In genomic region chr5:175695161-175696126, GRCh38 we compare ENCODE assay signal across 11 cellular contexts. TPM values are rescaled to one million over a fixed set of nuclear protein-coding genes. Genes with fewer than 3 reads are reported as not detected.
DNase-seq lines count a peak whose midpoint lies in the region; ATAC-seq, FAIRE-seq and TF ChIP-seq lines count a peak whose summit lies in the region.
"Had no signal": no experiment of that assay in that cellular context is flagged by ENCODE, and none has a peak within 500 bp of the region (broad histone marks: within the 10 kb centered on the region; RNA-seq: fewer than 3 reads in every experiment).

No MANE protein-coding gene starts in this region.

- H3K27me3 Mint-ChIP-seq in activated naive CD4-positive, alpha-beta T cell treated with anti-CD3 and anti-CD28 coated beads, Interleukin-2, amount 10 ng/mL, durations not matched to agents 7 days and 5 days = no peaks in the 10 kb centered on the region

- peak overlapping the region; percentile 86 for H3K27ac Mint-ChIP-seq in activated naive CD4-positive, alpha-beta T cell treated with anti-CD3 and anti-CD28 coated beads, Interleukin-2, amount 10 ng/mL, durations not matched to agents 7 days and 5 days

- no peaks in the 10 kb centered on the region for H3K9me3 ChIP-seq in K562 (replicated peaks; ENCODE audit: control insufficient read depth, insufficient read depth, low read depth, low read length)
- H3K9me3 ChIP-seq in mucosa of rectum (ENCODE audit: control insufficient read depth in 2 of 2, low read length in 2 of 2) = no peaks in the 10 kb centered on the region
- H3K9me3 ChIP-seq in aorta (ENCODE audit: control insufficient read depth, low read length) = no peaks in the 10 kb centered on the region
- H3K9me3 ChIP-seq: esophagus squamous epithelium had no signal

- H3K36me3 ChIP-seq in K562 (ENCODE audit: control insufficient read depth, insufficient read depth, low read length) (no peaks in the 10 kb centered on the region), mucosa of rectum (ENCODE audit: control insufficient read depth in 2 of 2, insufficient read depth in 2 of 2, low read length in 2 of 2) (no peaks in the 10 kb centered on the region), aorta (ENCODE audit: control insufficient read depth in 1 of 2, insufficient read depth in 2 of 2, low read length in 1 of 2) (no peaks in the 10 kb centered on the region)
- H3K36me3 ChIP-seq: esophagus squamous epithelium had no signal

- no peaks in the 10 kb centered on the region for H4K20me1 ChIP-seq in K562 (replicated peaks; ENCODE audit: control insufficient read depth, insufficient read depth, low read length)

- intact Hi-C loops in K562 (cut with micrococcal nuclease) = loop anchor here (1.0 kb wide), 1 partner anchor 161 kb away; no protein-coding TSS in a partner anchor
- intact Hi-C loops in aorta (cut with DNase I) = no loop called here

- no peak overlapping the region for H2AFZ ChIP-seq in K562 (ENCODE audit: low read depth, low read length)

- H3K4me2 ChIP-seq in K562 (ENCODE audit: insufficient read depth, low read length) = no peak overlapping the region

- in situ Hi-C loops in K562 (cut with MboI) = loop anchor here (5.0 kb wide), 1 partner anchor 158 kb away; no protein-coding TSS in a partner anchor

- H3K4me1 ChIP-seq in K562 (replicated peaks in 1 of 2; ENCODE audit: control insufficient read depth in 2 of 2, insufficient read depth in 2 of 2, low read length in 2 of 2) = peaks cover 5 to 9% of the 10 kb centered on the region in 2 experiments; a peak in 3 of 5 replicates
- peaks cover 0 to 5% of the 10 kb centered on the region in 2 donors for H3K4me1 ChIP-seq in mucosa of rectum (ENCODE audit: control insufficient read depth in 2 of 2, insufficient read depth in 2 of 2, low read length in 2 of 2)
- no peaks in the 10 kb centered on the region for H3K4me1 ChIP-seq in aorta (ENCODE audit: control insufficient read depth in 1 of 2, insufficient read depth in 2 of 2, low read length in 2 of 2)

- ATAC-seq in K562 = no peak
- ATAC-seq in aorta (ENCODE audit: low FRiP score) = no peak

- no peak for TF ChIP-seq RAD21 in K562 (CRISPR knock-in tag; conservative IDR thresholded peaks at IDR 0.05 in 1 of 2, IDR thresholded peaks at IDR 0.05 in 1 of 2)

- H3K9ac ChIP-seq in K562 (ENCODE audit: insufficient read depth in 1 of 2, low read depth in 2 of 2, low read length in 2 of 2) (no peak overlapping the region), mucosa of rectum (ENCODE audit: low read depth in 1 of 2, low read length in 2 of 2) (no peak overlapping the region)

- H3K4me3 ChIP-seq in K562 (no peak overlapping the region), mucosa of rectum (ENCODE audit: low read length in 2 of 2) (no peak overlapping the region), aorta (ENCODE audit: low read length in 2 of 2) (no peak overlapping the region)
- H3K4me3 ChIP-seq: esophagus squamous epithelium had no signal

- peaks cover 3% of the 10 kb centered on the region for H3K9me1 ChIP-seq in K562 (ENCODE audit: control insufficient read depth, insufficient read depth, low read length)

- no peaks in the 10 kb centered on the region for H3K79me2 ChIP-seq in K562 (ENCODE audit: control insufficient read depth, insufficient read depth, low read length)

- no peak for TF ChIP-seq POLR2A in K562 (conservative IDR thresholded peaks at IDR 0.05)

- H3K27ac ChIP-seq in K562 (ENCODE audit: extremely low read depth, low read depth, low read length) (no peak overlapping the region), mucosa of rectum (ENCODE audit: low read depth in 2 of 2, low read length in 2 of 2) (peak overlapping the region; percentile 4 to 7), aorta (ENCODE audit: low read depth in 1 of 2, low read length in 2 of 2) (no peak overlapping the region)

- no peak for TF ChIP-seq CTCF in K562 (IDR thresholded peaks at IDR 0.05 in 2 of 3, conservative IDR thresholded peaks at IDR 0.05 in 1 of 3; ENCODE audit: insufficient read depth in 2 of 3, low read depth in 1 of 3, low read length in 3 of 3)

- peak; percentile 19 for DNase-seq in activated naive CD4-positive, alpha-beta T cell treated with anti-CD3 and anti-CD28 coated beads, Interleukin-2, amount 10 ng/mL, durations not matched to agents 7 days and 5 days
- no peak for DNase-seq in activated naive CD4-positive, alpha-beta T cell (lab: John Stamatoyannopoulos, UW)
- DNase-seq in K562 (ENCODE audit: extremely low read depth in 1 of 4, low spot score in 3 of 4) (no peak), aorta (peak; percentile 30 to 66), NCI-H446 (lab: John Stamatoyannopoulos, UW) (no peak), NCI-H748 treated with DMSO at 0.1 percent for 48 hours (lab: John Stamatoyannopoulos, UW) (no peak), islet precursor cell (no peak)
- DNase-seq: activated gamma-delta T cell, esophagus squamous epithelium, SHP77 treated with DMSO at 0.1 percent for 48 hours had no signal

- H3K4me3 Mint-ChIP-seq in activated naive CD4-positive, alpha-beta T cell treated with anti-CD3 and anti-CD28 coated beads, Interleukin-2, amount 10 ng/mL, durations not matched to agents 7 days and 5 days = no peak overlapping the region

- BruUV-seq in K562 (replicated peaks; lab: Mats Ljungman, UMichigan) = no TSS peak

- POLR2A ChIA-PET in K562 (lab: Yijun Ruan, JAX) = no interaction called here

- CTCF ChIA-PET in activated naive CD4-positive, alpha-beta T cell treated with anti-CD3 and anti-CD28 coated beads, Interleukin-2, amount 10 ng/mL, durations not matched to agents 7 days and 5 days (lab: Charles Lee) = interaction anchor here (0.8 to 3.7 kb wide), 10 partner anchors 9 to 165 kb away, joined by 3 to 70 read pairs (median 6); no protein-coding TSS in a partner anchor
- CTCF ChIA-PET in K562 (lab: Yijun Ruan, JAX; ENCODE audit: low intra/inter-chr PET ratio) = no interaction called here

- no peak for TF ChIP-seq EP300 in K562 (IDR thresholded peaks at IDR 0.05; ENCODE audit: low read length)

- no peaks in the 10 kb centered on the region for H3K9me3 Mint-ChIP-seq in activated naive CD4-positive, alpha-beta T cell treated with anti-CD3 and anti-CD28 coated beads, Interleukin-2, amount 10 ng/mL, durations not matched to agents 7 days and 5 days

- FAIRE-seq in K562 (lab: Jason Lieb, UNC) = no peak

- H3K27me3 ChIP-seq in K562 (ENCODE audit: control insufficient read depth in 2 of 2, insufficient read depth in 2 of 2, low read length in 2 of 2) (peaks cover 18 to 52% of the 10 kb centered on the region in 2 experiments; a peak in 4 of 5 replicates), mucosa of rectum (ENCODE audit: control insufficient read depth in 2 of 2, insufficient read depth in 2 of 2, low read length in 2 of 2) (no peaks in the 10 kb centered on the region), aorta (ENCODE audit: control insufficient read depth in 1 of 2, insufficient read depth in 2 of 2, low read length in 1 of 2) (no peaks in the 10 kb centered on the region)

- peaks cover 42% of the 10 kb centered on the region for H3K36me3 Mint-ChIP-seq in activated naive CD4-positive, alpha-beta T cell treated with anti-CD3 and anti-CD28 coated beads, Interleukin-2, amount 10 ng/mL, durations not matched to agents 7 days and 5 days

- H3K4me1 Mint-ChIP-seq in activated naive CD4-positive, alpha-beta T cell treated with anti-CD3 and anti-CD28 coated beads, Interleukin-2, amount 10 ng/mL, durations not matched to agents 7 days and 5 days = peaks cover 37% of the 10 kb centered on the region

- 21% methylated on average over 19 of the region's 19 CpGs for WGBS in K562 (ENCODE audit: insufficient coverage, low coverage, missing lambda C conversion rate)
- WGBS in aorta, 2 donors = 86 to 87% methylated on average over 19 of the region's 19 CpGs

TF ChIP-seq in K562, 482 proteins besides CTCF, POLR2A, EP300 and RAD21:
- no peak for TF ChIP-seq GATAD2B (IDR thresholded peaks at IDR 0.05; ENCODE audit: borderline replicate concordance)
- peak; percentile 87 for TF ChIP-seq RBM25 (IDR thresholded peaks at IDR 0.05; ENCODE audit: low read depth, low read length, severe bottlenecking)

RNA-seq across cellular contexts. Expression of gene HRH2, which starts 37.6 kb away (rescaled TPM):
- total RNA-seq in K562 (2011; cell fraction: chromatin; rRNA removed; ENCODE audit: low replicate concordance) = not detected in 2 replicates
- total RNA-seq in K562 (2011; cell fraction: nucleolus; rRNA removed) = not detected in 2 replicates
- total RNA-seq in K562 (2011; cell fraction: nucleoplasm; rRNA removed) = not detected in 2 replicates
- total RNA-seq in K562 (2014; rRNA removed) (not detected in 2 replicates), K562 (2014; rRNA removed; fragmentation: Illumina TruSeq; extraction: Trizol) (not detected in 2 replicates), K562 (2015; rRNA removed; fragmentation: Illumina TruSeq; extraction: Trizol) (not detected in 2 replicates), K562 (2021) (0.07 TPM in 1 of 2 replicates, not detected in the other), aorta (10 to 100 TPM; 12.6 to 15.3 TPM)
- polyA plus RNA-seq in K562 (2011; rRNA removed) (not detected in 2 replicates), K562 (2014; fragmentation: Illumina TruSeq; extraction: Trizol) (0.04 TPM in 1 of 2 replicates, not detected in the other), K562 (2014; fragmentation: Nextera tagmentation; extraction: Ambion mirVana) (not detected), K562 (2014; rRNA removed) (not detected in 2 replicates), aorta (1 to 10 TPM; 1.1 to 2.3 TPM)
- not detected in 2 replicates for polyA plus RNA-seq in K562 (2011; cell fraction: cytosol; rRNA removed)
- not detected in 2 replicates for polyA plus RNA-seq in K562 (2011; cell fraction: nucleus; rRNA removed)
- 0.05 and 0.12 TPM in 2 replicates for polyA plus RNA-seq in K562 (2012)
- not detected in 2 replicates for polyA minus RNA-seq in K562 (2011; rRNA and poly(A)+ RNA removed)
- not detected in 2 replicates for polyA minus RNA-seq in K562 (2011; cell fraction: cytosol; rRNA and poly(A)+ RNA removed)
- not detected in 2 replicates for polyA minus RNA-seq in K562 (2011; cell fraction: nucleus; rRNA and poly(A)+ RNA removed)

Comparison
In these comparisons a context has a peak if more than half of its experiments do, and no peak if none do; other contexts are left out.
1. DNase-seq: peak in activated naive CD4-positive, alpha-beta T cell treated with anti-CD3 and anti-CD28 coated beads, Interleukin-2, amount 10 ng/mL, durations not matched to agents 7 days and 5 days (single experiment) and aorta (2 of 2); none in activated naive CD4-positive, alpha-beta T cell (0 of 4), K562 (0 of 4), NCI-H446 (0 of 2), NCI-H748 treated with DMSO at 0.1 percent for 48 hours (single experiment) and islet precursor cell (single experiment).
2. H3K27ac ChIP-seq: peak in mucosa of rectum (2 of 2); none in K562 (single experiment) and aorta (0 of 2).
3. RNA of gene HRH2, which starts 37.6 kb away (total RNA-seq): 12.6 to 15.3 TPM in aorta; 0.07 TPM in K562; every median in the first group is over 10 times any median in the second.